8 cellular contexts compared by ENCODE assay signal in genomic region chr3:142447852-142448315, GRCh38. TPM values are rescaled to one million over a fixed set of nuclear protein-coding genes. Genes with fewer than 3 reads are reported as not detected.
DNase-seq lines count a peak whose midpoint lies in the region; ATAC-seq lines count a peak whose summit lies in the region.

XRN1 (minus strand) TSS chr3:142448037; CDS start chr3:142447944, 93 bp downstream.

- peak; percentile 82 for ATAC-seq in GM19043 (IDR thresholded peaks at IDR 0.05; ENCODE audit: low read depth, unreplicated experiment)
- peak; percentile 39 for ATAC-seq in HG03378 (IDR thresholded peaks at IDR 0.05; ENCODE audit: unreplicated experiment)

- DNase-seq in AG20443 (ENCODE audit: low spot score) = peak; percentile 100
- DNase-seq in NCI-H460 (ENCODE audit: extremely low read depth, low read depth) = peak; percentile 84
- DNase-seq in activated CD4-positive, CD25-positive, alpha-beta regulatory T cell treated with anti-CD3 and anti-CD28 coated beads, Interleukin-2, amount 50 U/mL, for 72 hours = peak; percentile 93
- DNase-seq in cerebellar cortex (ENCODE audit: low spot score) = peak; percentile 85
- peak; percentile 97 for DNase-seq in islet precursor cell
- peak; percentile 91 for DNase-seq in stimulated activated CD4-positive, alpha-beta T cell treated with anti-CD3 and anti-CD28 coated beads, Interleukin-12 subunit alpha, Interleukin-12 subunit beta, amount 100 ng/mL, for 4 hours

RNA-seq across cellular contexts. Expression of gene XRN1, which starts in this region (rescaled TPM):
- 18.5 and 19.6 TPM in 2 replicates for total RNA-seq in NCI-H460 (2014; rRNA removed; shearing (Covaris generic))
- 4.6 and 49.4 TPM in 2 replicates for polyA plus RNA-seq in NCI-H460 (2014; cell fraction: nucleus; rRNA removed)

Comparison
In these comparisons a context has a peak if more than half of its experiments do, and no peak if none do; other contexts are left out.
1. Peak in every context shown above with its lines: DNase-seq and ATAC-seq.